In genomic region chr9:94979904-94980507, GRCh38 we compare ENCODE assay signal across 18 cellular contexts.
DNase-seq lines count a peak whose midpoint lies in the region; ATAC-seq and TF ChIP-seq lines count a peak whose summit lies in the region.
"Had no signal": no experiment of that assay in that cellular context is flagged by ENCODE, and none has a peak within 500 bp of the region (broad histone marks: within the 10 kb centered on the region; RNA-seq: fewer than 3 reads in every experiment).

No MANE protein-coding gene starts in this region.

- H3K27me3 ChIP-seq in SJCRH30 (no peaks in the 10 kb centered on the region), layer of hippocampus (ENCODE audit: control insufficient read depth, insufficient read depth, low read length) (no peaks in the 10 kb centered on the region)
- H3K27me3 ChIP-seq: BLaER1 treated with 17β-estradiol and CSF1 and Interleukin-3, amounts not matched to agents 10 nM and 100 nM had no signal

- H3K27ac Mint-ChIP-seq in nephron (peak overlapping the region; percentile 67 to 90 (median 83)), type B pancreatic cell (peak overlapping the region; percentile 41)
- H3K27ac Mint-ChIP-seq in activated naive CD8-positive, alpha-beta T cell treated with anti-CD3 and anti-CD28 coated beads, Interleukin-2, amount 50 U/mL, for 24 hours = no peak overlapping the region

- in situ Hi-C loops in KBM-7 (cut with MboI; ENCODE audit: low pct_unique_long_range_greater_than_20kb, low sequenced_read_pairs) = no loop called here

- H3K36me3 ChIP-seq in SJCRH30 = no peaks in the 10 kb centered on the region

- H3K4me1 Mint-ChIP-seq in nephron = peaks cover 59% of the 10 kb centered on the region
- H3K4me1 Mint-ChIP-seq in type B pancreatic cell (ENCODE audit: unreplicated experiment) = peaks cover 58% of the 10 kb centered on the region
- peaks cover 5% of the 10 kb centered on the region for H3K4me1 Mint-ChIP-seq in activated naive CD8-positive, alpha-beta T cell treated with anti-CD3 and anti-CD28 coated beads, Interleukin-2, amount 50 U/mL, for 24 hours

- H3K4me3 Mint-ChIP-seq in nephron (no peak overlapping the region), type B pancreatic cell (peak overlapping the region; percentile 10)
- H3K4me3 Mint-ChIP-seq in activated naive CD8-positive, alpha-beta T cell treated with anti-CD3 and anti-CD28 coated beads, Interleukin-2, amount 50 U/mL, for 24 hours = no peak overlapping the region

- no peaks in the 10 kb centered on the region for H3K9me3 ChIP-seq in SJCRH30 (replicated peaks)
- H3K9me3 ChIP-seq: BLaER1 treated with 17β-estradiol and CSF1 and Interleukin-3, amounts not matched to agents 10 nM and 100 nM had no signal

- H3K36me3 Mint-ChIP-seq in nephron (ENCODE audit: low read depth) = peaks cover 5% of the 10 kb centered on the region
- H3K36me3 Mint-ChIP-seq in type B pancreatic cell = peaks cover 19% of the 10 kb centered on the region
- peaks cover 4% of the 10 kb centered on the region for H3K36me3 Mint-ChIP-seq in activated naive CD8-positive, alpha-beta T cell treated with anti-CD3 and anti-CD28 coated beads, Interleukin-2, amount 50 U/mL, for 24 hours (ENCODE audit: low read depth)

- ATAC-seq in activated naive CD8-positive, alpha-beta T cell treated with anti-CD3 and anti-CD28 coated beads, Interleukin-2, amount 50 U/mL, for 24 hours = no peak
- ATAC-seq in GM21528 (IDR thresholded peaks at IDR 0.05; ENCODE audit: low FRiP score, unreplicated experiment) = no peak

- H3K27me3 Mint-ChIP-seq in nephron (ENCODE audit: low read depth) (no peaks in the 10 kb centered on the region), type B pancreatic cell (no peaks in the 10 kb centered on the region)
- no peaks in the 10 kb centered on the region for H3K27me3 Mint-ChIP-seq in activated naive CD8-positive, alpha-beta T cell treated with anti-CD3 and anti-CD28 coated beads, Interleukin-2, amount 50 U/mL, for 24 hours

- H3K9me3 Mint-ChIP-seq in nephron = no peaks in the 10 kb centered on the region
- no peaks in the 10 kb centered on the region for H3K9me3 Mint-ChIP-seq in type B pancreatic cell
- H3K9me3 Mint-ChIP-seq in activated naive CD8-positive, alpha-beta T cell treated with anti-CD3 and anti-CD28 coated beads, Interleukin-2, amount 50 U/mL, for 24 hours = no peaks in the 10 kb centered on the region

- DNase-seq in SJCRH30 (peak in 1 of 2 experiments; percentile 39), type B pancreatic cell (ENCODE audit: extremely low spot score, unreplicated experiment) (no peak), KBM-7 (no peak)
- no peak for DNase-seq in activated naive CD8-positive, alpha-beta T cell treated with anti-CD3 and anti-CD28 coated beads, Interleukin-2, amount 50 U/mL, for 24 hours
- DNase-seq: DMS79, GOT3, NCI-H1417 treated with DMSO at 0.1 percent for 48 hours, NCI-H187 treated with DMSO at 0.1 percent for 48 hours, NCI-H2227 treated with DMSO at 0.1 percent for 48 hours, NCI-H510A treated with DMSO at 0.1 percent for 48 hours, NCI-H774, OCI-M1, SHP77 treated with DMSO at 0.1 percent for 48 hours had no signal

- peaks cover 37% of the 10 kb centered on the region for H3K4me1 ChIP-seq in SJCRH30

- H3K27ac ChIP-seq in SJCRH30 (peak overlapping the region; percentile 12; the same call in 1 of the 2 replicates), layer of hippocampus (ENCODE audit: low read depth, low read length) (peak overlapping the region; percentile 2)
- H3K27ac ChIP-seq: BLaER1 treated with 17β-estradiol and CSF1 and Interleukin-3, amounts not matched to agents 10 nM and 100 nM; KMS-11 had no signal

- no peak overlapping the region for H3K4me3 ChIP-seq in SJCRH30
- H3K4me3 ChIP-seq: BLaER1 treated with 17β-estradiol and CSF1 and Interleukin-3, amounts not matched to agents 10 nM and 100 nM had no signal

- TF ChIP-seq CTCF in nephron (IDR thresholded peaks at IDR 0.05; ENCODE audit: unreplicated experiment in 3 of 3) (no peak), type B pancreatic cell (conservative IDR thresholded peaks at IDR 0.05) (no peak)
